ENCODE assay signal across 10 cellular contexts in genomic region chr9:127521919-127522304, GRCh38.
DNase-seq lines count a peak whose midpoint lies in the region; ATAC-seq and TF ChIP-seq lines count a peak whose summit lies in the region.
"Had no signal": no experiment of that assay in that cellular context is flagged by ENCODE, and none has a peak within 500 bp of the region (broad histone marks: within the 10 kb centered on the region; RNA-seq: fewer than 3 reads in every experiment).

No MANE protein-coding gene starts in this region.

- no peaks in the 10 kb centered on the region for H3K27me3 Mint-ChIP-seq in dendritic cell treated with granulocyte-macrophage colony-stimulating factor and Interleukin-4, amounts not matched to agents 40 ng/mL and 50 ng/mL, for 4 days

- H3K9me3 ChIP-seq in HUES64 (ENCODE audit: insufficient read depth, low read depth, low read length) (peaks cover 28% of the 10 kb centered on the region), right lobe of liver (peaks cover 0 to 7% (median 0%) of the 10 kb centered on the region in 4 donors), stomach smooth muscle (ENCODE audit: control insufficient read depth in 2 of 2, low read length in 2 of 2) (peaks cover 2 to 13% of the 10 kb centered on the region in 2 donors)

- DNase-seq in right lobe of liver (peak in 1 of 3 donors; percentile 61), GOT3 (lab: John Stamatoyannopoulos, UW) (no peak), NCI-H774 (lab: John Stamatoyannopoulos, UW) (no peak)
- DNase-seq: activated CD8-positive, alpha-beta T cell treated with anti-CD3 and anti-CD28 coated beads, Interleukin-2, amount 10 ng/mL, durations not matched to agents 7 days and 5 days; KG1 had no signal

- ATAC-seq in right lobe of liver (peak in 2 of 4 donors; percentile 3 to 34), GM18498 (IDR thresholded peaks at IDR 0.05; ENCODE audit: unreplicated experiment) (no peak), GM19455 (IDR thresholded peaks at IDR 0.05; ENCODE audit: unreplicated experiment) (no peak)
- ATAC-seq: activated CD8-positive, alpha-beta T cell treated with anti-CD3 and anti-CD28 coated beads, Interleukin-2, amount 10 ng/mL, durations not matched to agents 7 days and 5 days had no signal

- peaks cover 100% of the 10 kb centered on the region for H3K36me3 Mint-ChIP-seq in dendritic cell treated with granulocyte-macrophage colony-stimulating factor and Interleukin-4, amounts not matched to agents 40 ng/mL and 50 ng/mL, for 4 days (ENCODE audit: low read depth)

- peak overlapping the region; percentile 58 for H3K27ac Mint-ChIP-seq in dendritic cell treated with granulocyte-macrophage colony-stimulating factor and Interleukin-4, amounts not matched to agents 40 ng/mL and 50 ng/mL, for 4 days
- H3K27ac Mint-ChIP-seq: activated CD8-positive, alpha-beta T cell treated with anti-CD3 and anti-CD28 coated beads, Interleukin-2, amount 10 ng/mL, durations not matched to agents 7 days and 5 days had no signal

- H3K36me3 ChIP-seq in HUES64 (ENCODE audit: insufficient read depth, low read length) (peaks cover 62% of the 10 kb centered on the region), right lobe of liver (peaks cover 0 to 2% (median 0%) of the 10 kb centered on the region in 4 donors), stomach smooth muscle (ENCODE audit: control insufficient read depth in 2 of 2, insufficient read depth in 2 of 2, low read length in 2 of 2) (peaks cover 30 to 49% of the 10 kb centered on the region in 2 donors)

- H3K4me3 Mint-ChIP-seq in dendritic cell treated with granulocyte-macrophage colony-stimulating factor and Interleukin-4, amounts not matched to agents 40 ng/mL and 50 ng/mL, for 4 days: no peak overlapping the region
- H3K4me3 Mint-ChIP-seq: activated CD8-positive, alpha-beta T cell treated with anti-CD3 and anti-CD28 coated beads, Interleukin-2, amount 10 ng/mL, durations not matched to agents 7 days and 5 days had no signal

- no peak for TF ChIP-seq POLR2A in right lobe of liver (IDR thresholded peaks at IDR 0.05)

- H3K4me1 ChIP-seq in HUES64 (ENCODE audit: insufficient read depth, low read length): peaks cover 15% of the 10 kb centered on the region
- peaks cover 0 to 5% (median 3%) of the 10 kb centered on the region in 4 donors for H3K4me1 ChIP-seq in right lobe of liver
- H3K4me1 ChIP-seq in stomach smooth muscle (ENCODE audit: control insufficient read depth, insufficient read depth, low read length): peaks cover 34% of the 10 kb centered on the region

- TF ChIP-seq CTCF in right lobe of liver (IDR thresholded peaks at IDR 0.05): no peak

- H3K9me3 Mint-ChIP-seq in dendritic cell treated with granulocyte-macrophage colony-stimulating factor and Interleukin-4, amounts not matched to agents 40 ng/mL and 50 ng/mL, for 4 days: peaks cover 7% of the 10 kb centered on the region

- H3K9ac ChIP-seq in HUES64 (ENCODE audit: low read depth, low read length) (no peak overlapping the region), stomach smooth muscle (ENCODE audit: low read length in 2 of 2) (peak overlapping the region in 1 of 2 donors; percentile 64)

- 92% methylated on average over 5 of the region's 5 CpGs for WGBS in HUES64
- 73% methylated on average over 2 of the region's 5 CpGs for WGBS in right lobe of liver (ENCODE audit: insufficient coverage, low coverage, low lambda C conversion rate, missing lambda C conversion rate)

- intact Hi-C loops in dendritic cell treated with granulocyte-macrophage colony-stimulating factor and Interleukin-4, amounts not matched to agents 40 ng/mL and 50 ng/mL, for 4 days (cut with micrococcal nuclease): loop anchor here (10.0 kb wide), 1 partner anchor 213 kb away; the partner anchor contains the start of gene TOR2A
- intact Hi-C loops in right lobe of liver (cut with DNase I): no loop called here

- peaks cover 52% of the 10 kb centered on the region for H3K4me1 Mint-ChIP-seq in dendritic cell treated with granulocyte-macrophage colony-stimulating factor and Interleukin-4, amounts not matched to agents 40 ng/mL and 50 ng/mL, for 4 days (ENCODE audit: low read depth)

- H3K27ac ChIP-seq in HUES64 (ENCODE audit: low read depth, low read length) (peak overlapping the region; percentile 90), right lobe of liver (peak overlapping the region; percentile 57 to 83 (median 57)), stomach smooth muscle (ENCODE audit: low read length) (peak overlapping the region; percentile 70)

- H3K27me3 ChIP-seq in HUES64 (ENCODE audit: insufficient read depth, low read length) (no peaks in the 10 kb centered on the region), right lobe of liver (no peaks in the 10 kb centered on the region), stomach smooth muscle (ENCODE audit: control insufficient read depth in 1 of 2, insufficient read depth in 2 of 2, low read length in 2 of 2) (no peaks in the 10 kb centered on the region)

- H3K4me3 ChIP-seq in HUES64 (ENCODE audit: low read length) (no peak overlapping the region), right lobe of liver (no peak overlapping the region), stomach smooth muscle (ENCODE audit: low read length in 2 of 2) (no peak overlapping the region)
